15 cellular contexts compared by ENCODE assay signal in the genomic region with DNA sequence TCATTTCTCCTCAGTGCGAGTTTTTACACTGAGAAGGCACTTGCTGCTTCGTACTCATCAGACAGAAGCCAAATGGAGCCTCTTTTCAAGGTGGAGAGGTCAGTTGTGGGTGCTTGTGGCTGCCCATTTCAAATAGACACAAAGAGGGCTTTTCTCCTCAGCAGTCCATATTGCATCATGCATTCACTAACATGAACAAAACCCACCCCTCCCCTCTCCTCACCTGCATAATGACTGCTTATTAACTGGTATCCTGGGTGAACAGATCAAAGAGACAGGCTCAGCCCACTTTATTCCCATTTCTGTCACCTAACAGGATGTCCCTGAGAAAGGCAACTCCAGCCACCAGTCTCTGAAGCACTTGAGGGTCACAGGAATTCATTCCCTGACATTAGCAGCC. TPM values are rescaled to one million over a fixed set of nuclear protein-coding genes. Genes with fewer than 3 reads are reported as not detected.
A peak's percentile ranks its signal among the peaks of the same experiment; 100 is the strongest.
DNase-seq lines count a peak whose midpoint lies in the region; ATAC-seq and TF ChIP-seq lines count a peak whose summit lies in the region.
"Had no signal": no experiment of that assay in that cellular context is flagged by ENCODE, and none has a peak within 500 bp of the region (broad histone marks: within the 10 kb centered on the region; RNA-seq: fewer than 3 reads in every experiment).

No MANE protein-coding gene starts in this region.

- no peaks in the 10 kb centered on the region for H3K9me3 ChIP-seq in CD4-positive, alpha-beta T cell (ENCODE audit: control insufficient read depth, low read length)
- H3K9me3 ChIP-seq in CD8-positive, alpha-beta memory T cell (ENCODE audit: low read length) = no peaks in the 10 kb centered on the region
- H3K9me3 ChIP-seq: HAP-1 had no signal

- CTCF ChIA-PET in CD4-positive, alpha-beta T cell (lab: Charles Lee) = no interaction called here
- CTCF ChIA-PET in CD8-positive, alpha-beta memory T cell (lab: Charles Lee) = no interaction called here

- TF ChIP-seq CTCF in CD4-positive, alpha-beta T cell (IDR thresholded peaks at IDR 0.05) = no peak
- no peak for TF ChIP-seq CTCF in HFFc6 (IDR thresholded peaks at IDR 0.05)
- TF ChIP-seq CTCF in dorsolateral prefrontal cortex (IDR thresholded peaks at IDR 0.05 in 54 of 56, conservative IDR thresholded peaks at IDR 0.05 in 2 of 56; ENCODE audit: low read depth in 1 of 56, partially characterized antibody in 56 of 56) = no peak
- TF ChIP-seq CTCF in progenitor cell of endocrine pancreas (IDR thresholded peaks at IDR 0.05; ENCODE audit: unreplicated experiment) = no peak

- H3K4me3 Mint-ChIP-seq in CD4-positive, alpha-beta T cell = no peak overlapping the region
- H3K4me3 Mint-ChIP-seq in HFFc6 (no peak overlapping the region), progenitor cell of endocrine pancreas (ENCODE audit: low read depth) (no peak overlapping the region)
- no peak overlapping the region for H3K4me3 Mint-ChIP-seq in CD8-positive, alpha-beta memory T cell
- H3K4me3 Mint-ChIP-seq: activated CD8-positive, alpha-beta memory T cell treated with anti-CD3 and anti-CD28 coated beads, Interleukin-2, amount 10 ng/mL, durations not matched to agents 7 days and 5 days; activated naive CD4-positive, alpha-beta T cell treated with anti-CD3 and anti-CD28 coated beads, Interleukin-2, amount 10 ng/mL, durations not matched to agents 7 days and 5 days; stimulated activated memory B cell treated with anti-CD40 and anti-IgM and Interleukin-4, amounts not matched to agents 10 μg/mL and 1 μg/mL and 100 μg/mL, for 72 hours had no signal

- H3K27me3 ChIP-seq in CD4-positive, alpha-beta T cell (ENCODE audit: control insufficient read depth, insufficient read depth, low read length) = no peaks in the 10 kb centered on the region
- H3K27me3 ChIP-seq in dorsolateral prefrontal cortex = no peaks in the 10 kb centered on the region
- H3K27me3 ChIP-seq in CD8-positive, alpha-beta memory T cell (ENCODE audit: insufficient read depth, low read length, poor library complexity, severe bottlenecking) = no peaks in the 10 kb centered on the region

- H3K36me3 Mint-ChIP-seq in CD4-positive, alpha-beta T cell (ENCODE audit: low read depth) = peaks cover 18% of the 10 kb centered on the region
- peaks cover 41% of the 10 kb centered on the region for H3K36me3 Mint-ChIP-seq in HFFc6 (ENCODE audit: low read depth)
- H3K36me3 Mint-ChIP-seq in progenitor cell of endocrine pancreas (ENCODE audit: insufficient read depth) = peaks cover 4% of the 10 kb centered on the region
- H3K36me3 Mint-ChIP-seq in CD8-positive, alpha-beta memory T cell = peaks cover 0 to 4% (median 0%) of the 10 kb centered on the region in 3 donors
- H3K36me3 Mint-ChIP-seq: activated CD8-positive, alpha-beta memory T cell treated with anti-CD3 and anti-CD28 coated beads, Interleukin-2, amount 10 ng/mL, durations not matched to agents 7 days and 5 days had no signal

- POLR2A ChIA-PET in CD4-positive, alpha-beta T cell (lab: Charles Lee) = no interaction called here
- POLR2A ChIA-PET in CD8-positive, alpha-beta memory T cell (lab: Charles Lee) = no interaction called here

- intact Hi-C loops in CD4-positive, alpha-beta T cell (cut with DNase I, micrococcal nuclease) = loop anchor here in 1 of 2 experiments (5.0 kb wide), 1 partner anchor 335 kb away; no protein-coding TSS in a partner anchor
- intact Hi-C loops in dorsolateral prefrontal cortex (cut with DNase I) = no loop called here

- no peak for ATAC-seq in CD4-positive, alpha-beta T cell (ENCODE audit: poor library complexity)
- ATAC-seq: activated CD8-positive, alpha-beta memory T cell treated with anti-CD3 and anti-CD28 coated beads, Interleukin-2, amount 10 ng/mL, durations not matched to agents 7 days and 5 days; esophagus mucosa; stimulated activated memory B cell treated with anti-CD40 and anti-IgM and Interleukin-4, amounts not matched to agents 10 μg/mL and 1 μg/mL and 100 μg/mL, for 72 hours had no signal

- H3K27ac Mint-ChIP-seq in CD4-positive, alpha-beta T cell = peak overlapping the region; percentile 77
- H3K27ac Mint-ChIP-seq in HFFc6 = peak overlapping the region; percentile 83
- H3K27ac Mint-ChIP-seq in progenitor cell of endocrine pancreas = peak overlapping the region; percentile 22
- H3K27ac Mint-ChIP-seq in CD8-positive, alpha-beta memory T cell = no peak overlapping the region
- H3K27ac Mint-ChIP-seq: activated CD8-positive, alpha-beta memory T cell treated with anti-CD3 and anti-CD28 coated beads, Interleukin-2, amount 10 ng/mL, durations not matched to agents 7 days and 5 days had no signal

- no peak overlapping the region for H3K4me3 ChIP-seq in dorsolateral prefrontal cortex
- H3K4me3 ChIP-seq in CD8-positive, alpha-beta memory T cell (ENCODE audit: low read length) = no peak overlapping the region
- H3K4me3 ChIP-seq: HAP-1 had no signal

- H3K27me3 Mint-ChIP-seq in CD4-positive, alpha-beta T cell = no peaks in the 10 kb centered on the region
- peaks cover 2% of the 10 kb centered on the region; the same call in 1 of the 2 replicates for H3K27me3 Mint-ChIP-seq in HFFc6 (ENCODE audit: insufficient read depth)
- no peaks in the 10 kb centered on the region for H3K27me3 Mint-ChIP-seq in progenitor cell of endocrine pancreas
- H3K27me3 Mint-ChIP-seq in CD8-positive, alpha-beta memory T cell = peaks cover 0 to 2% of the 10 kb centered on the region in 2 donors
- H3K27me3 Mint-ChIP-seq: activated naive CD4-positive, alpha-beta T cell treated with anti-CD3 and anti-CD28 coated beads, Interleukin-2, amount 10 ng/mL, durations not matched to agents 7 days and 5 days; stimulated activated memory B cell treated with anti-CD40 and anti-IgM and Interleukin-4, amounts not matched to agents 10 μg/mL and 1 μg/mL and 100 μg/mL, for 72 hours had no signal

- no peaks in the 10 kb centered on the region for H3K9me3 Mint-ChIP-seq in CD4-positive, alpha-beta T cell
- H3K9me3 Mint-ChIP-seq in HFFc6 (no peaks in the 10 kb centered on the region), progenitor cell of endocrine pancreas (ENCODE audit: low read depth) (no peaks in the 10 kb centered on the region)
- peaks cover 0 to 5% (median 2%) of the 10 kb centered on the region in 5 donors for H3K9me3 Mint-ChIP-seq in CD8-positive, alpha-beta memory T cell
- H3K9me3 Mint-ChIP-seq: activated naive CD4-positive, alpha-beta T cell treated with anti-CD3 and anti-CD28 coated beads, Interleukin-2, amount 10 ng/mL, durations not matched to agents 7 days and 5 days; stimulated activated memory B cell treated with anti-CD40 and anti-IgM and Interleukin-4, amounts not matched to agents 10 μg/mL and 1 μg/mL and 100 μg/mL, for 72 hours had no signal

- no peak overlapping the region for H3K27ac ChIP-seq in CD4-positive, alpha-beta T cell (ENCODE audit: low read depth, low read length)
- peak overlapping the region in 43 of 59 donors; percentile 10 to 94 (median 62) for H3K27ac ChIP-seq in dorsolateral prefrontal cortex
- no peak overlapping the region for H3K27ac ChIP-seq in CD8-positive, alpha-beta memory T cell (ENCODE audit: low read depth, low read length)

- H3K4me1 Mint-ChIP-seq in CD4-positive, alpha-beta T cell (ENCODE audit: low read depth) = peaks cover 70% of the 10 kb centered on the region
- H3K4me1 Mint-ChIP-seq in HFFc6 (ENCODE audit: low read depth) (peaks cover 88% of the 10 kb centered on the region), progenitor cell of endocrine pancreas (ENCODE audit: low read depth) (peaks cover 26% of the 10 kb centered on the region)
- H3K4me1 Mint-ChIP-seq in CD8-positive, alpha-beta memory T cell = peaks cover 12 to 49% (median 21%) of the 10 kb centered on the region in 3 donors

- peaks cover 61% of the 10 kb centered on the region for H3K4me1 ChIP-seq in CD8-positive, alpha-beta memory T cell (ENCODE audit: insufficient read depth, low read length)

- no peaks in the 10 kb centered on the region for H3K36me3 ChIP-seq in CD8-positive, alpha-beta memory T cell (ENCODE audit: insufficient read depth, low read length)

- DNase-seq in CD4-positive, alpha-beta T cell = no peak
- no peak for DNase-seq in HFFc6
- no peak for DNase-seq in dorsolateral prefrontal cortex
- DNase-seq in progenitor cell of endocrine pancreas (ENCODE audit: low spot score, unreplicated experiment) = no peak
- DNase-seq in kidney glomerular epithelial cell (lab: John Stamatoyannopoulos, UW) = no peak
- no peak for DNase-seq in T-helper 1 cell
- DNase-seq in CD8-positive, alpha-beta memory T cell = no peak
- DNase-seq: activated CD8-positive, alpha-beta memory T cell treated with anti-CD3 and anti-CD28 coated beads, Interleukin-2, amount 10 ng/mL, durations not matched to agents 7 days and 5 days; activated naive CD4-positive, alpha-beta T cell treated with anti-CD3 and anti-CD28 coated beads, Interleukin-2, amount 10 ng/mL, durations not matched to agents 7 days and 5 days; MV-4-11; NCI-H524 treated with DMSO at 0.1 percent for 48 hours; stimulated activated CD4-positive, alpha-beta T cell treated with anti-CD3 and anti-CD28 coated beads, Interleukin-4, amount 100 ng/mL, for 24 hours had no signal

RNA-seq across cellular contexts. Expression of gene KLF7, which starts 28.9 kb away (rescaled TPM):
- total RNA-seq in CD4-positive, alpha-beta T cell = 10 to 100 TPM; 90.1 to 96.9 TPM
- total RNA-seq in HFFc6 (2021; fragmentation: NEBNext Ultra II Directional; extraction: Animal tissue kit (Norgen Biotek cat#: 25700)) = 10 to 100 TPM; 29.4 to 45.0 (median 34.0) TPM
- total RNA-seq in dorsolateral prefrontal cortex (10 to 100 TPM; 28.9 to 88.4 (median 49.9) TPM), progenitor cell of endocrine pancreas (26.6 and 27.1 TPM in 2 replicates)
- 10 to 100 TPM in 1 of 2 experiments, 1 to 10 TPM in 1; 6.7 to 12.1 TPM for total RNA-seq in CD8-positive, alpha-beta memory T cell
- 6.4 TPM for polyA plus RNA-seq in CD8-positive, alpha-beta memory T cell

Comparison
In these comparisons a context has a peak if more than half of its experiments do, and no peak if none do; other contexts are left out.
1. H3K27ac ChIP-seq: peak in dorsolateral prefrontal cortex (43 of 59); none in CD4-positive, alpha-beta T cell (single experiment) and CD8-positive, alpha-beta memory T cell (single experiment).
2. H3K27ac Mint-ChIP-seq: peak in CD4-positive, alpha-beta T cell (single experiment), HFFc6 (single experiment) and progenitor cell of endocrine pancreas (single experiment); none in CD8-positive, alpha-beta memory T cell (0 of 8).